Comparison of ENCODE assay signal across 9 cellular contexts in genomic region chr2:71299507-71299906, GRCh38. TPM values are rescaled to one million over a fixed set of nuclear protein-coding genes. Genes with fewer than 3 reads are reported as not detected.
DNase-seq lines count a peak whose midpoint lies in the region; ATAC-seq and TF ChIP-seq lines count a peak whose summit lies in the region.
"Had no signal": no experiment of that assay in that cellular context is flagged by ENCODE, and none has a peak within 500 bp of the region (broad histone marks: within the 10 kb centered on the region; RNA-seq: fewer than 3 reads in every experiment).

No MANE protein-coding gene starts in this region.

- no peak for ATAC-seq in GM18868 (IDR thresholded peaks at IDR 0.05; ENCODE audit: unreplicated experiment)
- ATAC-seq in HG03139 (IDR thresholded peaks at IDR 0.05; ENCODE audit: unreplicated experiment), result no peak

- H3K36me3 ChIP-seq in kidney epithelial cell (ENCODE audit: control insufficient read depth, insufficient read depth, low read length), result no peaks in the 10 kb centered on the region
- H3K36me3 ChIP-seq: BLaER1 had no signal

- DNase-seq in DMS 273 (lab: John Stamatoyannopoulos, UW; ENCODE audit: unreplicated experiment) (peak; percentile 64), DMS 273 treated with DMSO at 0.1 percent for 48 hours (lab: John Stamatoyannopoulos, UW) (no peak), HuH-7 (ENCODE audit: low spot score) (peak; percentile 40), amniotic stem cell (lab: John Stamatoyannopoulos, UW) (peak; percentile 7), kidney epithelial cell (ENCODE audit: low read depth) (no peak), NCI-H510A (lab: John Stamatoyannopoulos, UW) (no peak)

- no peak overlapping the region for H3K4me3 ChIP-seq in kidney epithelial cell (ENCODE audit: low read depth, low read length)
- H3K4me3 ChIP-seq: BLaER1 had no signal

- H3K27me3 ChIP-seq in kidney epithelial cell (ENCODE audit: control insufficient read depth, insufficient read depth, low read length), result no peaks in the 10 kb centered on the region
- H3K27me3 ChIP-seq: BLaER1 had no signal

- peak; percentile 59 for TF ChIP-seq CTCF in kidney epithelial cell (IDR thresholded peaks at IDR 0.05; ENCODE audit: insufficient read depth, low read length, poor library complexity, severe bottlenecking)

RNA-seq across cellular contexts. Expression of gene ZNF638, which starts 32.1 kb away (rescaled TPM):
- total RNA-seq in kidney epithelial cell, result 95.2 and 109 TPM in 2 replicates

Comparison
In these comparisons a context has a peak if more than half of its experiments do, and no peak if none do; other contexts are left out.
1. DNase-seq: peak in DMS 273 (single experiment), HuH-7 (single experiment) and amniotic stem cell (single experiment); none in DMS 273 treated with DMSO at 0.1 percent for 48 hours (single experiment), kidney epithelial cell (single experiment) and NCI-H510A (single experiment).